ENCODE assay signal across 25 cellular contexts in the genomic region with DNA sequence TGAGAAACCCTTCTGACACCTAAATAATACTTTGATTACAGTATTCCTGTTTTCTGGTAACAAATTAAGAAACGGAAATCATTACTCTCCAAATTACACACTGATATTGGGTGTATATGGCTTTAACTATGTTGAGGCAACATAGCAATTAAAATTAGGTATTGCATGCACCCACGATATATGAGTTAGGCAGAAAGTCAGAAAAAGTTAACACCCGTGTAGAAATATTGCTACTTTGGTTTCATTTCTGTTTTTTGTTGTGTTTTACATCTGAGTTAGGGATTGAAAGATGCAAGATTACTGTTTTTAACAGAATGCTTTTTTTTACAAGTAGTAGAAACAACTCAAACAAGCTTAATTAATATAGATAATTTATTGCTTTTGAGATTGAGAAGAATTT.
"Had no signal": no experiment of that assay in that cellular context is flagged by ENCODE, and none has a peak within 500 bp of the region (broad histone marks: within the 10 kb centered on the region; RNA-seq: fewer than 3 reads in every experiment).

No MANE protein-coding gene starts in this region.

- ATAC-seq: activated CD8-positive, alpha-beta T cell treated with anti-CD3 and anti-CD28 coated beads for 36 hours; activated naive CD8-positive, alpha-beta T cell treated with anti-CD3 and anti-CD28 coated beads, Interleukin-2, amount 50 U/mL, for 24 hours; activated T-cell treated with anti-CD3 and anti-CD28 coated beads, Interleukin-2, amount 50 U/mL, for 4 hours; activated T-helper 17 cell treated with anti-CD3 and anti-CD28 coated beads, Interleukin-2, amount 50 U/mL, for 72 hours; foreskin keratinocyte; heart right ventricle; naive thymus-derived CD4-positive, alpha-beta T cell; pancreas; stimulated activated memory B cell treated with anti-CD40 and anti-IgM and Interleukin-4, amounts not matched to agents 10 μg/mL and 1 μg/mL and 100 μg/mL, for 72 hours; stimulated activated naive CD8-positive, alpha-beta T cell treated with anti-CD3 and anti-CD28 coated beads, Interleukin-15, amount 100 ng/mL, for 72 hours had no signal

- DNase-seq: activated B cell treated with CpG ODN at 0.5 μM for 24 hours; activated CD4-positive, alpha-beta T cell treated with anti-CD3 and anti-CD28 coated beads, Interleukin-2, amount 50 U/mL, for 1 hour; activated CD8-positive, alpha-beta T cell treated with anti-CD3 and anti-CD28 coated beads for 36 hours; activated naive CD8-positive, alpha-beta T cell treated with anti-CD3 and anti-CD28 coated beads, Interleukin-2, amount 50 U/mL, for 24 hours; activated T-cell treated with anti-CD3 and anti-CD28 coated beads, Interleukin-2, amount 50 U/mL, for 4 hours; amygdala; caudate nucleus; endodermal cell; foreskin keratinocyte; heart right ventricle; midbrain; naive thymus-derived CD4-positive, alpha-beta T cell; pancreas; retina; sigmoid colon; stimulated activated CD4-positive, alpha-beta T cell treated with anti-CD3 and anti-CD28 coated beads, Interleukin-1b, Interleukin-23, amount 100 ng/mL, for 48 hours; stimulated activated CD4-positive, alpha-beta T cell treated with anti-CD3 and anti-CD28 coated beads, Interleukin-4, amount 100 ng/mL, for 4 hours; stimulated activated CD8-positive, alpha-beta memory T cell treated with anti-CD3 and anti-CD28 coated beads, Interleukin-4, amount 100 ng/mL, for 48 hours; stimulated activated naive CD8-positive, alpha-beta T cell treated with anti-CD3 and anti-CD28 coated beads, Interleukin-15, amount 100 ng/mL, for 72 hours; substantia nigra; uterus had no signal

- H3K27ac ChIP-seq: esophagus muscularis mucosa, foreskin keratinocyte, heart right ventricle, pancreas, prostate gland, sigmoid colon, uterus had no signal
